ENCODE assay signal across 1 cellular context in the genomic region with DNA sequence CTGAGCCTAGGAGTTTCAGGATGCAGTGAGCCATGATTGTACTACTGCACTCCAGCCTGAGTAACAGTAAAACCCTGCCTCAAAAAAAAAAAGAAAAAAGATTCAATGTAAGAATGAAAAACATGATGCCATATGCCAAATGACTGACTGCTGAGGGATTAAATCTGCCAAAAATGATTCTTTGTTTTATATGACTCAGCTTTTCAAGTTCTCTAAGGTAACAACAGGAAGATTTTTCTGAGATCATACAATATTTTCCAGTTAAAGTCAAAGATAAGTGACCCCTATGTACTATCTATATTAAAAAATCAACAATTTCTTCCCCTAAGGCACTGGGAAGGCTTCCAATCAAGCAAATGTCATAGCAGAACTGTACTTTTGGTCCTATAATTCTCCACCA.
TF ChIP-seq lines count a peak whose summit lies in the region.

No MANE protein-coding gene starts in this region.

TF ChIP-seq in GM23338, 12 proteins besides CTCF, POLR2A, EP300 and RAD21 (continued from another document):
- TF ChIP-seq, protein P1, sequence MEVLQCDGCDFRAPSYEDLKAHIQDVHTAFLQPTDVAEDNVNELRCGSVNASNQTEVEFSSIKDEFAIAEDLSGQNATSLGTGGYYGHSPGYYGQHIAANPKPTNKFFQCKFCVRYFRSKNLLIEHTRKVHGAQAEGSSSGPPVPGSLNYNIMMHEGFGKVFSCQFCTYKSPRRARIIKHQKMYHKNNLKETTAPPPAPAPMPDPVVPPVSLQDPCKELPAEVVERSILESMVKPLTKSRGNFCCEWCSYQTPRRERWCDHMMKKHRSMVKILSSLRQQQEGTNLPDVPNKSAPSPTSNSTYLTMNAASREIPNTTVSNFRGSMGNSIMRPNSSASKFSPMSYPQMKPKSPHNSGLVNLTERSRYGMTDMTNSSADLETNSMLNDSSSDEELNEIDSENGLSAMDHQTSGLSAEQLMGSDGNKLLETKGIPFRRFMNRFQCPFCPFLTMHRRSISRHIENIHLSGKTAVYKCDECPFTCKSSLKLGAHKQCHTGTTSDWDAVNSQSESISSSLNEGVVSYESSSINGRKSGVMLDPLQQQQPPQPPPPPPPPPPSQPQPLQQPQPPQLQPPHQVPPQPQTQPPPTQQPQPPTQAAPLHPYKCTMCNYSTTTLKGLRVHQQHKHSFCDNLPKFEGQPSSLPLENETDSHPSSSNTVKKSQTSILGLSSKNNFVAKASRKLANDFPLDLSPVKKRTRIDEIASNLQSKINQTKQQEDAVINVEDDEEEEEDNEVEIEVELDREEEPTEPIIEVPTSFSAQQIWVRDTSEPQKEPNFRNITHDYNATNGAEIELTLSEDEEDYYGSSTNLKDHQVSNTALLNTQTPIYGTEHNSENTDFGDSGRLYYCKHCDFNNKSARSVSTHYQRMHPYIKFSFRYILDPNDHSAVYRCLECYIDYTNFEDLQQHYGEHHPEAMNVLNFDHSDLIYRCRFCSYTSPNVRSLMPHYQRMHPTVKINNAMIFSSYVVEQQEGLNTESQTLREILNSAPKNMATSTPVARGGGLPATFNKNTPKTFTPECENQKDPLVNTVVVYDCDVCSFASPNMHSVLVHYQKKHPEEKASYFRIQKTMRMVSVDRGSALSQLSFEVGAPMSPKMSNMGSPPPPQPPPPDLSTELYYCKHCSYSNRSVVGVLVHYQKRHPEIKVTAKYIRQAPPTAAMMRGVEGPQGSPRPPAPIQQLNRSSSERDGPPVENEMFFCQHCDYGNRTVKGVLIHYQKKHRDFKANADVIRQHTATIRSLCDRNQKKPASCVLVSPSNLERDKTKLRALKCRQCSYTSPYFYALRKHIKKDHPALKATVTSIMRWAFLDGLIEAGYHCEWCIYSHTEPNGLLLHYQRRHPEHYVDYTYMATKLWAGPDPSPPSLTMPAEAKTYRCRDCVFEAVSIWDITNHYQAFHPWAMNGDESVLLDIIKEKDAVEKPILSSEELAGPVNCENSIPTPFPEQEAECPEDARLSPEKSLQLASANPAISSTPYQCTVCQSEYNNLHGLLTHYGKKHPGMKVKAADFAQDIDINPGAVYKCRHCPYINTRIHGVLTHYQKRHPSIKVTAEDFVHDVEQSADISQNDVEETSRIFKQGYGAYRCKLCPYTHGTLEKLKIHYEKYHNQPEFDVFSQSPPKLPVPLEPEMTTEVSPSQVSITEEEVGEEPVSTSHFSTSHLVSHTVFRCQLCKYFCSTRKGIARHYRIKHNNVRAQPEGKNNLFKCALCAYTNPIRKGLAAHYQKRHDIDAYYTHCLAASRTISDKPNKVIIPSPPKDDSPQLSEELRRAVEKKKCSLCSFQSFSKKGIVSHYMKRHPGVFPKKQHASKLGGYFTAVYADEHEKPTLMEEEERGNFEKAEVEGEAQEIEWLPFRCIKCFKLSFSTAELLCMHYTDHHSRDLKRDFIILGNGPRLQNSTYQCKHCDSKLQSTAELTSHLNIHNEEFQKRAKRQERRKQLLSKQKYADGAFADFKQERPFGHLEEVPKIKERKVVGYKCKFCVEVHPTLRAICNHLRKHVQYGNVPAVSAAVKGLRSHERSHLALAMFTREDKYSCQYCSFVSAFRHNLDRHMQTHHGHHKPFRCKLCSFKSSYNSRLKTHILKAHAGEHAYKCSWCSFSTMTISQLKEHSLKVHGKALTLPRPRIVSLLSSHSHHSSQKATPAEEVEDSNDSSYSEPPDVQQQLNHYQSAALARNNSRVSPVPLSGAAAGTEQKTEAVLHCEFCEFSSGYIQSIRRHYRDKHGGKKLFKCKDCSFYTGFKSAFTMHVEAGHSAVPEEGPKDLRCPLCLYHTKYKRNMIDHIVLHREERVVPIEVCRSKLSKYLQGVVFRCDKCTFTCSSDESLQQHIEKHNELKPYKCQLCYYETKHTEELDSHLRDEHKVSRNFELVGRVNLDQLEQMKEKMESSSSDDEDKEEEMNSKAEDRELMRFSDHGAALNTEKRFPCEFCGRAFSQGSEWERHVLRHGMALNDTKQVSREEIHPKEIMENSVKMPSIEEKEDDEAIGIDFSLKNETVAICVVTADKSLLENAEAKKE (CRISPR knock-in tag; IDR thresholded peaks at IDR 0.05): no peak
- TF ChIP-seq EZH2 (IDR thresholded peaks at IDR 0.05; ENCODE audit: low read depth, unreplicated experiment) (no peak), ZNF331 (CRISPR knock-in tag; IDR thresholded peaks at IDR 0.05; ENCODE audit: low read depth) (no peak), NANOG (IDR thresholded peaks at IDR 0.05; ENCODE audit: borderline replicate concordance) (no peak)
TF ChIP-seq in GM23338: peak in this region for 0.
